In genomic region chr12:115870021-115870420, GRCh38 we compare ENCODE assay signal across 28 cellular contexts.
A peak's percentile ranks its signal among the peaks of the same experiment; 100 is the strongest.
DNase-seq lines count a peak whose midpoint lies in the region; ATAC-seq, FAIRE-seq and TF ChIP-seq lines count a peak whose summit lies in the region.
"Had no signal": no experiment of that assay in that cellular context is flagged by ENCODE, and none has a peak within 500 bp of the region (broad histone marks: within the 10 kb centered on the region; RNA-seq: fewer than 3 reads in every experiment).

No MANE protein-coding gene starts in this region.

- H3K4me1 ChIP-seq in thyroid gland (peaks cover 0 to 21% of the 10 kb centered on the region in 2 donors), small intestine (ENCODE audit: control insufficient read depth in 2 of 2, insufficient read depth in 1 of 2, low read depth in 1 of 2, low read length in 1 of 2) (no peaks in the 10 kb centered on the region)
- H3K4me1 ChIP-seq: BLaER1, colonic mucosa, SJSA1, tibial artery had no signal

- DNase-seq in Right ventricle myocardium superior, result no peak
- DNase-seq in cardiac septum (ENCODE audit: low spot score), result no peak
- peak; percentile 73 for DNase-seq in islet precursor cell
- DNase-seq in thyroid gland, result no peak
- DNase-seq in small intestine, result no peak
- DNase-seq: activated CD4-positive, alpha-beta T cell treated with anti-CD3 and anti-CD28 coated beads, Interleukin-2, amount 10 ng/mL, durations not matched to agents 24 days and 14 days; activated gamma-delta T cell treated with Interleukin-2 at 50 U/mL for 16 hours; activated naive CD8-positive, alpha-beta T cell treated with anti-CD3 and anti-CD28 coated beads, Interleukin-2, amount 10 ng/mL, durations not matched to agents 7 days and 5 days; activated T-cell treated with anti-CD3 and anti-CD28 coated beads, Interleukin-2, amount 50 U/mL, for 48 hours; aorta; colonic mucosa; DND-41; effector CD4-positive, alpha-beta T cell; GOT3; immature natural killer cell; KBM-7; mesenchymal stem cell; NCI-H1930; stimulated activated CD4-positive, alpha-beta T cell treated with anti-CD3 and anti-CD28 coated beads, Interleukin-4, amount 100 ng/mL, for 24 hours; T1000; tibial artery had no signal

- H3K4me3 ChIP-seq in thyroid gland (replicated peaks in 1 of 3) (no peak overlapping the region), small intestine (ENCODE audit: low read depth in 1 of 2, low read length in 2 of 2) (no peak overlapping the region)
- H3K4me3 ChIP-seq: BLaER1, colonic mucosa, SJSA1, tibial artery had no signal

- H3K36me3 ChIP-seq in thyroid gland (no peaks in the 10 kb centered on the region), small intestine (ENCODE audit: control insufficient read depth in 2 of 2, insufficient read depth in 2 of 2, low read length in 2 of 2) (no peaks in the 10 kb centered on the region)
- H3K36me3 ChIP-seq: BLaER1, colonic mucosa, SJSA1, tibial artery had no signal

- 80 to 81% methylated on average over 4 of the region's 4 CpGs for WGBS in thyroid gland, 2 donors
- whole genome bisulfite sequencing in small intestine, 3 donors, result 71 to 92% (median 81%) methylated on average over 4 of the region's 4 CpGs

- TF ChIP-seq CTCF in VCaP (conservative IDR thresholded peaks at IDR 0.05) (no peak), thyroid gland (IDR thresholded peaks at IDR 0.05) (no peak)

- ATAC-seq in Right ventricle myocardium superior (ENCODE audit: poor library complexity) (peak; percentile 75), HG03135 (IDR thresholded peaks at IDR 0.05; ENCODE audit: unreplicated experiment) (no peak)
- ATAC-seq: left lobe of liver, sciatic nerve had no signal

- no peak for FAIRE-seq in small intestine (lab: Jason Lieb, UNC)

- H3K27me3 ChIP-seq in thyroid gland (no peaks in the 10 kb centered on the region), small intestine (ENCODE audit: control insufficient read depth in 2 of 2, insufficient read depth in 2 of 2, low read length in 2 of 2) (peaks cover 0 to 4% of the 10 kb centered on the region in 2 donors)
- H3K27me3 ChIP-seq: BLaER1, colonic mucosa had no signal

- no peaks in the 10 kb centered on the region for H3K9me3 ChIP-seq in thyroid gland
- H3K9me3 ChIP-seq in small intestine (ENCODE audit: control insufficient read depth, low read depth), result no peaks in the 10 kb centered on the region
- H3K9me3 ChIP-seq: BLaER1, colonic mucosa, SJSA1, tibial artery had no signal

- intact Hi-C loops in Right ventricle myocardium superior (cut with DNase I), result no loop called here
- intact Hi-C loops in cardiac septum (cut with DNase I), result no loop called here
- intact Hi-C loops in thyroid gland (cut with DNase I), result no loop called here

- TF ChIP-seq POLR2A in thyroid gland (IDR thresholded peaks at IDR 0.05), result no peak

- H3K27ac ChIP-seq in VCaP (peak overlapping the region; percentile 94; the same call in 1 of the 2 replicates), thyroid gland (no peak overlapping the region), small intestine (ENCODE audit: low read depth in 1 of 2, low read length in 1 of 2) (no peak overlapping the region)
- H3K27ac ChIP-seq: BLaER1, colonic mucosa, HL-60, SJSA1, tibial artery had no signal
